Comparison of ENCODE assay signal across 2 cellular contexts in the genomic region with DNA sequence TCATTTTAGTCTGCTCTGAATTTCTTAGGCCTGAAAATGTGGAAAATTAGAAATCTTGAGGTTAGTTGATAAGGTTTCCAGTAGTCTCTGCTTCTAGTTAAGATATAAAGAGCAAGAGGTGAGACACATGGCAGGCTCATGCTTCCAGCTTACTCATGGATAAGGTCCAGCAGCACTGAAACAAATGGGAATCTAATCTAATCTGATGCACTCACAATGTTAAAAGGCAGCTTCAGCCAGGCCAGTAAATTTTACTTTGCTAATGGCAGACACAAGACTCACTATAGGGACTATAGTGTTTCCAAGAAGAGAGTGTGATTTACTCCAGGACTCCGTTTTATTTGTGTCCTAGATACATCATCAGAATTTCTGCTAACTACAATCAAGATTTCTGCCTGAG.
A peak's percentile ranks its signal among the peaks of the same experiment; 100 is the strongest.
TF ChIP-seq lines count a peak whose summit lies in the region.

No MANE protein-coding gene starts in this region.

TF ChIP-seq in SK-N-SH, 30 proteins besides CTCF, POLR2A, EP300 and RAD21 (continued from another document):
- peak; percentile 77; the same call in 1 of the 2 replicates for TF ChIP-seq MXI1 (IDR thresholded peaks at IDR 0.05; ENCODE audit: low read depth, low read length)
TF ChIP-seq in SK-N-SH: peak in this region for 6.

TF ChIP-seq in HepG2, 621 proteins besides CTCF, POLR2A, EP300 and RAD21 (continued from another document):
- TF ChIP-seq ZNF747 (CRISPR knock-in tag; IDR thresholded peaks at IDR 0.05; ENCODE audit: borderline replicate concordance) (no peak), KDM1A (CRISPR knock-in tag; IDR thresholded peaks at IDR 0.05) (no peak), BHLHE40 (IDR thresholded peaks at IDR 0.05; ENCODE audit: low read length) (no peak), ZSCAN9 (CRISPR knock-in tag; IDR thresholded peaks at IDR 0.05; ENCODE audit: borderline replicate concordance) (no peak), ZNF546 (CRISPR knock-in tag; conservative IDR thresholded peaks at IDR 0.05) (no peak), ZNF792 (CRISPR knock-in tag; IDR thresholded peaks at IDR 0.05) (no peak), ZNF83 (CRISPR knock-in tag; IDR thresholded peaks at IDR 0.05; ENCODE audit: borderline replicate concordance) (no peak), WIZ (CRISPR knock-in tag; IDR thresholded peaks at IDR 0.05) (no peak)
- TF ChIP-seq, protein P1, sequence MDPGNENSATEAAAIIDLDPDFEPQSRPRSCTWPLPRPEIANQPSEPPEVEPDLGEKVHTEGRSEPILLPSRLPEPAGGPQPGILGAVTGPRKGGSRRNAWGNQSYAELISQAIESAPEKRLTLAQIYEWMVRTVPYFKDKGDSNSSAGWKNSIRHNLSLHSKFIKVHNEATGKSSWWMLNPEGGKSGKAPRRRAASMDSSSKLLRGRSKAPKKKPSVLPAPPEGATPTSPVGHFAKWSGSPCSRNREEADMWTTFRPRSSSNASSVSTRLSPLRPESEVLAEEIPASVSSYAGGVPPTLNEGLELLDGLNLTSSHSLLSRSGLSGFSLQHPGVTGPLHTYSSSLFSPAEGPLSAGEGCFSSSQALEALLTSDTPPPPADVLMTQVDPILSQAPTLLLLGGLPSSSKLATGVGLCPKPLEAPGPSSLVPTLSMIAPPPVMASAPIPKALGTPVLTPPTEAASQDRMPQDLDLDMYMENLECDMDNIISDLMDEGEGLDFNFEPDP (CRISPR knock-in tag; conservative IDR thresholded peaks at IDR 0.05): no peak
